Comparison of ENCODE assay signal across 27 cellular contexts in genomic region chr7:140005341-140005740, GRCh38.
"Had no signal": no experiment of that assay in that cellular context is flagged by ENCODE, and none has a peak within 500 bp of the region (broad histone marks: within the 10 kb centered on the region; RNA-seq: fewer than 3 reads in every experiment).

No MANE protein-coding gene starts in this region.

- H3K36me3 Mint-ChIP-seq: activated CD4-positive, alpha-beta memory T cell treated with anti-CD3 and anti-CD28 coated beads for 36 hours; activated CD8-positive, alpha-beta memory T cell treated with anti-CD3 and anti-CD28 coated beads, Interleukin-2, amount 10 ng/mL, durations not matched to agents 7 days and 5 days; activated naive CD8-positive, alpha-beta T cell had no signal

- H3K9me3 ChIP-seq: body of pancreas, colonic mucosa, gastrocnemius medialis had no signal

- H3K27me3 Mint-ChIP-seq: activated CD4-positive, alpha-beta memory T cell treated with anti-CD3 and anti-CD28 coated beads for 36 hours; activated CD4-positive, alpha-beta T cell treated with anti-CD3 and anti-CD28 coated beads for 36 hours; activated CD8-positive, alpha-beta memory T cell treated with anti-CD3 and anti-CD28 coated beads, Interleukin-2, amount 10 ng/mL, durations not matched to agents 7 days and 5 days; activated naive CD8-positive, alpha-beta T cell; T-helper 17 cell had no signal

- H3K27ac ChIP-seq: body of pancreas, colonic mucosa, foreskin keratinocyte, gastrocnemius medialis had no signal

- H3K4me3 ChIP-seq: body of pancreas, colonic mucosa, gastrocnemius medialis had no signal

- H3K4me1 Mint-ChIP-seq: activated CD4-positive, alpha-beta T cell treated with anti-CD3 and anti-CD28 coated beads for 36 hours had no signal

- H3K27me3 ChIP-seq: body of pancreas, colonic mucosa, gastrocnemius medialis had no signal

- H3K9me3 Mint-ChIP-seq: activated CD4-positive, alpha-beta memory T cell treated with anti-CD3 and anti-CD28 coated beads for 36 hours; activated CD4-positive, alpha-beta T cell treated with anti-CD3 and anti-CD28 coated beads, Interleukin-2, amount 10 ng/mL, durations not matched to agents 24 days and 14 days; activated T-helper 1 cell treated with anti-CD3 and anti-CD28 coated beads, Interleukin-12 subunit alpha, Interleukin-12 subunit beta, Interleukin-2, Interleukin-4 antibody, amounts not matched to agents 30 ng/mL and 10 ng/mL and 1 ng/mL, durations not matched to agents 14 hours and 24 hours and 36 hours; activated T-helper 2 cell treated with anti-CD3 and anti-CD28 coated beads, Interferon-gamma antibody, Interleukin-2, Interleukin-4, amounts not matched to agents 10 μg/mL and 5 μg/mL and 100 μg/mL, durations not matched to agents 14 hours and 24 hours and 36 hours; T-helper 2 cell treated with Interferon-gamma antibody and Interleukin-4, amounts not matched to agents 5 μg/mL and 100 μg/mL, for 36 hours had no signal

- H3K36me3 ChIP-seq: colonic mucosa, gastrocnemius medialis had no signal

- H3K4me1 ChIP-seq: colonic mucosa, foreskin keratinocyte, gastrocnemius medialis had no signal

- ATAC-seq: activated CD4-positive, alpha-beta T cell treated with anti-CD3 and anti-CD28 coated beads for 36 hours; activated CD8-positive, alpha-beta memory T cell treated with anti-CD3 and anti-CD28 coated beads, Interleukin-2, amount 10 ng/mL, durations not matched to agents 7 days and 5 days; activated CD8-positive, alpha-beta T cell treated with anti-CD3 and anti-CD28 coated beads, Interleukin-2, amount 10 ng/mL, durations not matched to agents 7 days and 5 days; body of pancreas; gastrocnemius medialis; T-helper 17 cell had no signal

- H3K4me3 Mint-ChIP-seq: activated CD4-positive, alpha-beta memory T cell treated with anti-CD3 and anti-CD28 coated beads for 36 hours; activated CD4-positive, alpha-beta T cell treated with anti-CD3 and anti-CD28 coated beads for 36 hours; activated CD4-positive, alpha-beta T cell treated with anti-CD3 and anti-CD28 coated beads, Interleukin-2, amount 10 ng/mL, durations not matched to agents 24 days and 14 days; activated CD8-positive, alpha-beta memory T cell treated with anti-CD3 and anti-CD28 coated beads, Interleukin-2, amount 10 ng/mL, durations not matched to agents 7 days and 5 days; activated CD8-positive, alpha-beta T cell treated with anti-CD3 and anti-CD28 coated beads, Interleukin-2, amount 10 ng/mL, durations not matched to agents 7 days and 5 days; activated naive CD8-positive, alpha-beta T cell; activated T-helper 1 cell treated with anti-CD3 and anti-CD28 coated beads, Interleukin-12 subunit alpha, Interleukin-12 subunit beta, Interleukin-2, Interleukin-4 antibody, amounts not matched to agents 30 ng/mL and 10 ng/mL and 1 ng/mL, durations not matched to agents 14 hours and 24 hours and 36 hours; T-helper 17 cell; T-helper 2 cell treated with Interferon-gamma antibody and Interleukin-4, amounts not matched to agents 5 μg/mL and 100 μg/mL, for 36 hours had no signal

- H3K27ac Mint-ChIP-seq: activated CD4-positive, alpha-beta memory T cell treated with anti-CD3 and anti-CD28 coated beads for 36 hours; activated CD4-positive, alpha-beta T cell treated with anti-CD3 and anti-CD28 coated beads for 36 hours; activated CD4-positive, alpha-beta T cell treated with anti-CD3 and anti-CD28 coated beads, Interleukin-2, amount 10 ng/mL, durations not matched to agents 24 days and 14 days; activated CD8-positive, alpha-beta memory T cell treated with anti-CD3 and anti-CD28 coated beads, Interleukin-2, amount 10 ng/mL, durations not matched to agents 7 days and 5 days; activated CD8-positive, alpha-beta T cell treated with anti-CD3 and anti-CD28 coated beads, Interleukin-2, amount 10 ng/mL, durations not matched to agents 7 days and 5 days; activated naive CD8-positive, alpha-beta T cell; activated T-helper 1 cell treated with anti-CD3 and anti-CD28 coated beads, Interleukin-12 subunit alpha, Interleukin-12 subunit beta, Interleukin-2, Interleukin-4 antibody, amounts not matched to agents 30 ng/mL and 10 ng/mL and 1 ng/mL, durations not matched to agents 14 hours and 24 hours and 36 hours; activated T-helper 2 cell treated with anti-CD3 and anti-CD28 coated beads, Interferon-gamma antibody, Interleukin-2, Interleukin-4, amounts not matched to agents 10 μg/mL and 5 μg/mL and 100 μg/mL, durations not matched to agents 14 hours and 24 hours and 36 hours; T-helper 17 cell; T-helper 2 cell treated with Interferon-gamma antibody and Interleukin-4, amounts not matched to agents 5 μg/mL and 100 μg/mL, for 36 hours had no signal

- DNase-seq: activated CD4-positive, alpha-beta memory T cell treated with anti-CD3 and anti-CD28 coated beads for 36 hours; activated CD4-positive, alpha-beta T cell treated with anti-CD3 and anti-CD28 coated beads for 36 hours; activated CD4-positive, alpha-beta T cell treated with anti-CD3 and anti-CD28 coated beads, Interleukin-2, amount 10 ng/mL, durations not matched to agents 24 days and 14 days; activated CD4-positive, CD25-positive, alpha-beta regulatory T cell; activated CD4-positive, CD25-positive, alpha-beta regulatory T cell treated with anti-CD3 and anti-CD28 coated beads, Interleukin-2, amount 50 U/mL, for 72 hours; activated CD8-positive, alpha-beta memory T cell treated with anti-CD3 and anti-CD28 coated beads, Interleukin-2, amount 10 ng/mL, durations not matched to agents 7 days and 5 days; activated CD8-positive, alpha-beta memory T cell treated with anti-CD3 and anti-CD28 coated beads, Interleukin-2, amount 50 U/mL, for 4 hours; activated CD8-positive, alpha-beta T cell treated with anti-CD3 and anti-CD28 coated beads, Interleukin-2, amount 10 ng/mL, durations not matched to agents 7 days and 5 days; activated gamma-delta T cell treated with Interleukin-2 at 50 U/mL for 16 hours; activated naive CD4-positive, alpha-beta T cell treated with anti-CD3 and anti-CD28 coated beads, Interleukin-2, amount 50 U/mL, for 16 hours; activated naive CD4-positive, alpha-beta T cell treated with Interleukin-2 at 50 U/mL for 16 hours; activated T-cell treated with anti-CD3 and anti-CD28 coated beads, Interleukin-2, amount 50 U/mL, for 1 hour; activated T-cell treated with anti-CD3 and anti-CD28 coated beads, Interleukin-2, amount 50 U/mL, for 48 hours; amniotic stem cell; caudate nucleus; effector CD8-positive, alpha-beta T cell; foreskin keratinocyte; gastrocnemius medialis; T-helper 1 cell; T-helper 17 cell; T1000 had no signal
